11 cellular contexts compared by ENCODE assay signal in the genomic region with DNA sequence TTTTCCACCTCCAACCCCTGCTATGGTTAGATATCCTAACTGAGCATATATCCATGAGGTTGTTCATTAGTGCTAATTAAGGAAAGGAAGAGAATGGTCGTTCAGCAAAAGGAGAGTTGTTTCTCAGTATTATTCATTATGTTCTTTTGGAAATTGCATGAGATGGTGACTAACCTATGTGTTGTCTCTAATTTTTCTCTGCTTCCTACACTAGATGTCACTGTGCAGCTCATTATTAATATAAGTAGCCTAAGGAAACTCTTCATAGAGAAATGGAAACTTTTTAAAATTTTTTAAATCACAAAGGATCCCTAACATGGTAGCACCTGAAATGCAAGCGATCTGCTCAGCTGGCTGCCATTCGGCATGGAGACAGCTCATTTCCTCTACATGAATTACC.
DNase-seq lines count a peak whose midpoint lies in the region; ATAC-seq and TF ChIP-seq lines count a peak whose summit lies in the region.
"Had no signal": no experiment of that assay in that cellular context is flagged by ENCODE, and none has a peak within 500 bp of the region (broad histone marks: within the 10 kb centered on the region; RNA-seq: fewer than 3 reads in every experiment).

No MANE protein-coding gene starts in this region.

- peak; percentile 11 for DNase-seq in Caki2 (ENCODE audit: low read depth)
- no peak for DNase-seq in LNCaP clone FGC (ENCODE audit: low read depth)
- peak; percentile 51 to 52 for DNase-seq in cardiac fibroblast (ENCODE audit: low read depth in 2 of 2)
- DNase-seq in medulla oblongata (ENCODE audit: extremely low spot score): peak; percentile 9
- no peak for DNase-seq in thyroid gland
- no peak for DNase-seq in sciatic nerve (ENCODE audit: low spot score)
- DNase-seq: lower lobe of right lung, NCI-H1694, SW 1271 had no signal

- peak; percentile 39 for TF ChIP-seq CTCF in LNCaP clone FGC (IDR thresholded peaks at IDR 0.05; ENCODE audit: control insufficient read depth, extremely low read depth, insufficient read depth)
- peak; percentile 13 for TF ChIP-seq CTCF in cardiac fibroblast (IDR thresholded peaks at IDR 0.05; ENCODE audit: low read depth, low read length)
- TF ChIP-seq CTCF in thyroid gland (IDR thresholded peaks at IDR 0.05): no peak

- intact Hi-C loops in thyroid gland (cut with DNase I) (no loop called here), sciatic nerve (cut with DNase I) (no loop called here)

- TF ChIP-seq POLR2A in thyroid gland (IDR thresholded peaks at IDR 0.05): no peak

- in situ Hi-C loops in Caki2 (cut with HindIII; ENCODE audit: low pct_unique_long_range_greater_than_20kb, low sequenced_read_pairs): no loop called here

- ATAC-seq in GM21717 (IDR thresholded peaks at IDR 0.05; ENCODE audit: unreplicated experiment): no peak
- ATAC-seq in HG03139 (IDR thresholded peaks at IDR 0.05; ENCODE audit: unreplicated experiment): no peak
- no peak for ATAC-seq in sciatic nerve
- ATAC-seq: lower lobe of right lung had no signal

- no peaks in the 10 kb centered on the region for H3K4me1 ChIP-seq in thyroid gland
- H3K4me1 ChIP-seq: lower lobe of right lung had no signal

- no peaks in the 10 kb centered on the region for H3K27me3 ChIP-seq in thyroid gland

- H3K4me3 ChIP-seq in LNCaP clone FGC (ENCODE audit: low read depth, low read length) (no peak overlapping the region), cardiac fibroblast (replicated peaks in 1 of 2; ENCODE audit: low read depth in 2 of 2, low read length in 2 of 2) (no peak overlapping the region), thyroid gland (replicated peaks in 1 of 3) (no peak overlapping the region)
- H3K4me3 ChIP-seq: lower lobe of right lung had no signal

- H3K27ac ChIP-seq in thyroid gland: no peak overlapping the region
- H3K27ac ChIP-seq: lower lobe of right lung had no signal

- no peaks in the 10 kb centered on the region for H3K36me3 ChIP-seq in thyroid gland
- H3K36me3 ChIP-seq: lower lobe of right lung had no signal

- H3K9me3 ChIP-seq in thyroid gland: no peaks in the 10 kb centered on the region
- H3K9me3 ChIP-seq: lower lobe of right lung had no signal

- 30 to 45% methylated on average over 3 of the region's 3 CpGs for WGBS in thyroid gland, 2 donors

Comparison
In these comparisons a context has a peak if more than half of its experiments do, and no peak if none do; other contexts are left out.
1. DNase-seq: peak in Caki2 (single experiment), cardiac fibroblast (2 of 2) and medulla oblongata (single experiment); none in LNCaP clone FGC (single experiment), thyroid gland (0 of 2) and sciatic nerve (single experiment).
2. CTCF ChIP-seq: peak in LNCaP clone FGC (single experiment) and cardiac fibroblast (single experiment); none in thyroid gland (0 of 6).